ENCODE assay signal across 14 cellular contexts in the genomic region with DNA sequence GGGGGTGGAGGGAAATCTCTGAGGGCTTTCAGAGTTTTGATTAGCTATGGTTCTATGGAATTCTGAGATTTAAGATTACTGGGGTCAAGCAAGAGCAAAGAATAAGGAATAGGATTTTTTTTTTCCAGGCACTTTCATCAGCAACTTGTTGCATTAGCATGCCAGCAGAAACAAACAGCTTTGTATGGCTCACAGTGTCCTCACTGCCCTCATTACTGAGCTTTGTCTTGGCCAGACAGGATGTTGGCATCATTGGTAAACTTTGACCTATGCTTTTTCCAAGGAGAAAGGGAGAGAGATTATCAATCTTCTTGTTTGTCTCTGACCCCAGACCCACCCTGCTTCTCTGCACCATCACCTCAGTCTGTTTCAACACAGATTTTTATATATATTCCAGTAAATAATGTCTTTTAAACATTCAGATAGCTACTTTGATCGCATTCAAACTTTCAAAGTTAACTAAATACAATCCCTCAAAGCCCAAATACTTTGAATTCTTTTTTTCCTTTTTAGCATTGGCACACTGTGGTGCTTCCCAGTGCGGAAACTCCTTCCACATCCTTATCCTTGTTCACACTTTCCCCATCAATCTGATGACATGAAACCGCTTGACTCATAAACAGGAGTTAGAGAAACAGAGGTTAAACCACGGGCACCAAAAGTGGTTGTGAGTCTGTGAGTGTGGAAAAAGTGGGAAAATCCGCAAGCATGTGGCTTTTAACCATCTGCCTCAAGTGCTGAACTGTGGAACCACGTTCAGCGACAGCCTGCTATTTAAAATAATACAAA.
"Had no signal": no experiment of that assay in that cellular context is flagged by ENCODE, and none has a peak within 500 bp of the region (broad histone marks: within the 10 kb centered on the region; RNA-seq: fewer than 3 reads in every experiment).

No MANE protein-coding gene starts in this region.

- H3K4me3 ChIP-seq: ascending aorta, esophagus muscularis mucosa, pancreas, sigmoid colon, spleen had no signal

- H3K4me1 Mint-ChIP-seq: activated CD4-positive, alpha-beta T cell treated with anti-CD3 and anti-CD28 coated beads, Interleukin-2, amount 10 ng/mL, durations not matched to agents 7 days and 5 days; stimulated activated naive B cell treated with anti-CD40 and anti-IgM and Interleukin-4, amounts not matched to agents 10 μg/mL and 1 μg/mL and 100 μg/mL, for 72 hours had no signal

- H3K4me3 Mint-ChIP-seq: activated CD4-positive, alpha-beta T cell treated with anti-CD3 and anti-CD28 coated beads, Interleukin-2, amount 10 ng/mL, durations not matched to agents 7 days and 5 days; activated CD8-positive, alpha-beta T cell treated with anti-CD3 and anti-CD28 coated beads, Interleukin-2, amount 10 ng/mL, durations not matched to agents 7 days and 5 days; activated naive CD4-positive, alpha-beta T cell treated with anti-CD3 and anti-CD28 coated beads for 36 hours; activated T-cell treated with anti-CD3 and anti-CD28 coated beads, Interleukin-2, amount 50 U/mL, for 24 hours; stimulated activated naive B cell treated with anti-CD40 and anti-IgM and Interleukin-4, amounts not matched to agents 10 μg/mL and 1 μg/mL and 100 μg/mL, for 72 hours had no signal

- H3K27me3 ChIP-seq: ascending aorta, esophagus muscularis mucosa, pancreas, sigmoid colon, spleen had no signal

- H3K36me3 ChIP-seq: ascending aorta, esophagus muscularis mucosa, pancreas, sigmoid colon, spleen had no signal

- H3K4me1 ChIP-seq: ascending aorta, pancreas had no signal

- H3K27ac Mint-ChIP-seq: activated CD4-positive, alpha-beta T cell treated with anti-CD3 and anti-CD28 coated beads, Interleukin-2, amount 10 ng/mL, durations not matched to agents 7 days and 5 days; activated CD8-positive, alpha-beta T cell treated with anti-CD3 and anti-CD28 coated beads, Interleukin-2, amount 10 ng/mL, durations not matched to agents 7 days and 5 days; activated naive CD4-positive, alpha-beta T cell treated with anti-CD3 and anti-CD28 coated beads for 36 hours; activated T-cell treated with anti-CD3 and anti-CD28 coated beads, Interleukin-2, amount 50 U/mL, for 24 hours; activated T-helper 2 cell treated with anti-CD3 and anti-CD28 coated beads, Interferon-gamma antibody, Interleukin-2, Interleukin-4, amounts not matched to agents 10 μg/mL and 5 μg/mL and 100 μg/mL, durations not matched to agents 14 hours and 24 hours and 36 hours; stimulated activated naive B cell treated with anti-CD40 and anti-IgM and Interleukin-4, amounts not matched to agents 10 μg/mL and 1 μg/mL and 100 μg/mL, for 72 hours had no signal

- H3K9me3 ChIP-seq: ascending aorta, esophagus muscularis mucosa, pancreas, sigmoid colon, spleen had no signal

- H3K36me3 Mint-ChIP-seq: stimulated activated naive B cell treated with anti-CD40 and anti-IgM and Interleukin-4, amounts not matched to agents 10 μg/mL and 1 μg/mL and 100 μg/mL, for 72 hours had no signal

- H3K27ac ChIP-seq: ascending aorta, esophagus muscularis mucosa, pancreas, sigmoid colon had no signal

- ATAC-seq: activated CD4-positive, CD25-positive, alpha-beta regulatory T cell treated with anti-CD3 and anti-CD28 coated beads, Interleukin-2, amount 50 U/mL, for 24 hours; activated CD8-positive, alpha-beta T cell treated with anti-CD3 and anti-CD28 coated beads, Interleukin-2, amount 10 ng/mL, durations not matched to agents 7 days and 5 days; pancreas; stimulated activated naive B cell treated with anti-CD40 and anti-IgM and Interleukin-4, amounts not matched to agents 10 μg/mL and 1 μg/mL and 100 μg/mL, for 72 hours had no signal

- H3K9me3 Mint-ChIP-seq: activated CD4-positive, alpha-beta T cell treated with anti-CD3 and anti-CD28 coated beads, Interleukin-2, amount 10 ng/mL, durations not matched to agents 7 days and 5 days; activated naive CD4-positive, alpha-beta T cell treated with anti-CD3 and anti-CD28 coated beads for 36 hours; activated T-cell treated with anti-CD3 and anti-CD28 coated beads, Interleukin-2, amount 50 U/mL, for 24 hours; activated T-helper 2 cell treated with anti-CD3 and anti-CD28 coated beads, Interferon-gamma antibody, Interleukin-2, Interleukin-4, amounts not matched to agents 10 μg/mL and 5 μg/mL and 100 μg/mL, durations not matched to agents 14 hours and 24 hours and 36 hours had no signal

- FAIRE-seq: pancreas had no signal

- H3K27me3 Mint-ChIP-seq: stimulated activated naive B cell treated with anti-CD40 and anti-IgM and Interleukin-4, amounts not matched to agents 10 μg/mL and 1 μg/mL and 100 μg/mL, for 72 hours had no signal

- DNase-seq: activated CD4-positive, alpha-beta T cell treated with anti-CD3 and anti-CD28 coated beads, Interleukin-2, amount 10 ng/mL, durations not matched to agents 7 days and 5 days; activated CD8-positive, alpha-beta T cell treated with anti-CD3 and anti-CD28 coated beads, Interleukin-2, amount 10 ng/mL, durations not matched to agents 7 days and 5 days; activated naive CD4-positive, alpha-beta T cell treated with anti-CD3 and anti-CD28 coated beads for 36 hours; activated T-cell treated with anti-CD3 and anti-CD28 coated beads, Interleukin-2, amount 50 U/mL, for 24 hours; effector CD4-positive, alpha-beta T cell; pancreas; sigmoid colon; spleen; stimulated activated CD4-positive, alpha-beta T cell treated with anti-CD3 and anti-CD28 coated beads, Interleukin-4, amount 100 ng/mL, for 4 hours; stimulated activated naive B cell treated with anti-CD40 and anti-IgM and Interleukin-4, amounts not matched to agents 10 μg/mL and 1 μg/mL and 100 μg/mL, for 72 hours had no signal
